In genomic region chr17:81831957-81832607, GRCh38 we compare ENCODE assay signal across 6 cellular contexts. TPM values are rescaled to one million over a fixed set of nuclear protein-coding genes. Genes with fewer than 3 reads are reported as not detected.
DNase-seq lines count a peak whose midpoint lies in the region; FAIRE-seq and TF ChIP-seq lines count a peak whose summit lies in the region.

No MANE protein-coding gene starts in this region.

- H3K9ac ChIP-seq in adipocyte (ENCODE audit: low read length) (peak overlapping the region; percentile 91), muscle layer of colon (ENCODE audit: low read length) (peak overlapping the region; percentile 91)

- DNase-seq in GM12892 (ENCODE audit: insufficient read length) (no peak), NCI-H69 (lab: John Stamatoyannopoulos, UW) (peak; percentile 46), adipocyte (ENCODE audit: low read depth) (peak; percentile 30), iPS-NIHi7 (ENCODE audit: extremely low spot score) (no peak), GM19239 (ENCODE audit: insufficient read length, low spot score) (no peak)

- H3K9me3 ChIP-seq in adipocyte (ENCODE audit: control insufficient read depth, low read length) (no peaks in the 10 kb centered on the region), muscle layer of colon (ENCODE audit: low read length) (no peaks in the 10 kb centered on the region)

- H3K36me3 ChIP-seq in adipocyte (ENCODE audit: control insufficient read depth, insufficient read depth, low read length, severe bottlenecking) = no peaks in the 10 kb centered on the region
- no peaks in the 10 kb centered on the region for H3K36me3 ChIP-seq in muscle layer of colon (ENCODE audit: insufficient read depth, low read length)

- no peaks in the 10 kb centered on the region for H3K27me3 ChIP-seq in adipocyte (replicated peaks; ENCODE audit: control insufficient read depth, insufficient read depth, low read length)
- H3K27me3 ChIP-seq in muscle layer of colon (ENCODE audit: control insufficient read depth in 1 of 2, insufficient read depth in 2 of 2, low read length in 2 of 2) = no peaks in the 10 kb centered on the region

- H3K4me1 ChIP-seq in adipocyte (ENCODE audit: control insufficient read depth, insufficient read depth, low read length) (peaks cover 19% of the 10 kb centered on the region), muscle layer of colon (ENCODE audit: insufficient read depth, low read length) (peaks cover 19% of the 10 kb centered on the region)

- FAIRE-seq in GM12892 (lab: Jason Lieb, UNC) (peak; percentile 77), GM19239 (lab: Jason Lieb, UNC) (no peak)

- no peak for TF ChIP-seq POLR2A in GM12892 (IDR thresholded peaks at IDR 0.05; ENCODE audit: low read depth, low read length)

- H3K4me3 ChIP-seq in adipocyte (ENCODE audit: low read length) (peak overlapping the region; percentile 83), muscle layer of colon (ENCODE audit: low read depth in 1 of 2, low read length in 2 of 2) (peak overlapping the region; percentile 81 to 87)

- H3K27ac ChIP-seq in muscle layer of colon (ENCODE audit: low read depth, low read length) = peak overlapping the region; percentile 75

RNA-seq across cellular contexts. Expression of gene MCRIP1, which starts 1.0 kb away (rescaled TPM):
- 12.6 TPM for polyA plus RNA-seq in GM12892 (2012; ENCODE audit: missing spikeins)

RNA-seq across cellular contexts. Expression of gene PPP1R27, which starts 2.8 kb away (rescaled TPM):
- polyA plus RNA-seq in GM12892 (2012; ENCODE audit: missing spikeins) = 0.68 TPM

RNA-seq across cellular contexts. Expression of gene GCGR, which starts 28.1 kb away (rescaled TPM):
- not detected for polyA plus RNA-seq in GM12892 (2012; ENCODE audit: missing spikeins)

RNA-seq across cellular contexts. Expression of gene P4HB, which starts 28.3 kb away (rescaled TPM):
- 491 TPM for polyA plus RNA-seq in GM12892 (2012; ENCODE audit: missing spikeins)

RNA-seq across cellular contexts. Expression of gene ARHGDIA, which starts 39.1 kb away (rescaled TPM):
- polyA plus RNA-seq in GM12892 (2012; ENCODE audit: missing spikeins) = 97.5 TPM

Comparison
In these comparisons a context has a peak if more than half of its experiments do, and no peak if none do; other contexts are left out.
1. DNase-seq: peak in NCI-H69 (single experiment) and adipocyte (single experiment); none in GM12892 (single experiment), iPS-NIHi7 (single experiment) and GM19239 (single experiment).